Comparison of ENCODE assay signal across 2 cellular contexts in genomic region chr20:25084616-25085187, GRCh38.
TF ChIP-seq lines count a peak whose summit lies in the region.

No MANE protein-coding gene starts in this region.

TF ChIP-seq in HepG2, 621 proteins besides CTCF, POLR2A, EP300 and RAD21:
- no peak for TF ChIP-seq ZNF691 (CRISPR knock-in tag; IDR thresholded peaks at IDR 0.05; ENCODE audit: borderline replicate concordance, low read depth)
- TF ChIP-seq CBX2 (IDR thresholded peaks at IDR 0.05; ENCODE audit: low read depth, low read length) = no peak
- no peak for TF ChIP-seq CBX2 (CRISPR knock-in tag; IDR thresholded peaks at IDR 0.05; ENCODE audit: low read depth)
- no peak for TF ChIP-seq KDM6A (CRISPR knock-in tag; IDR thresholded peaks at IDR 0.05; ENCODE audit: low read depth)
- 0 out of 2 replicates have a peak, but pooled peaks have one; percentile 40 for TF ChIP-seq ZNF274 (CRISPR knock-in tag; IDR thresholded peaks at IDR 0.05)
- TF ChIP-seq ETV6 (CRISPR knock-in tag; conservative IDR thresholded peaks at IDR 0.05) = no peak
TF ChIP-seq in HepG2: peak in this region for 1.

TF ChIP-seq in WTC11, 78 proteins besides CTCF, POLR2A, EP300 and RAD21:
- TF ChIP-seq ZNF423 (CRISPR knock-in tag; IDR thresholded peaks at IDR 0.05) = 0 out of 2 replicates have a peak, but pooled peaks have one; percentile 56
- no peak for TF ChIP-seq JUN (CRISPR knock-in tag; IDR thresholded peaks at IDR 0.05)
- no peak for TF ChIP-seq OVOL2 (CRISPR knock-in tag; IDR thresholded peaks at IDR 0.05; ENCODE audit: borderline replicate concordance)
